ENCODE assay signal across 12 cellular contexts in genomic region chr2:217331577-217332139, GRCh38.
DNase-seq lines count a peak whose midpoint lies in the region; ATAC-seq, FAIRE-seq and TF ChIP-seq lines count a peak whose summit lies in the region.
"Had no signal": no experiment of that assay in that cellular context is flagged by ENCODE, and none has a peak within 500 bp of the region (broad histone marks: within the 10 kb centered on the region; RNA-seq: fewer than 3 reads in every experiment).

No MANE protein-coding gene starts in this region.

- H3K4me1 ChIP-seq in cardiac muscle cell (ENCODE audit: low read depth), result peaks cover 21% of the 10 kb centered on the region

- FAIRE-seq in GM19239 (lab: Jason Lieb, UNC), result no peak
- FAIRE-seq: G401.6 had no signal

- H3K36me3 Mint-ChIP-seq in progenitor cell of endocrine pancreas (ENCODE audit: insufficient read depth), result no peaks in the 10 kb centered on the region

- TF ChIP-seq CTCF in cardiac muscle cell (IDR thresholded peaks at IDR 0.05; ENCODE audit: low read depth, low read length), result no peak
- TF ChIP-seq CTCF in progenitor cell of endocrine pancreas (IDR thresholded peaks at IDR 0.05; ENCODE audit: unreplicated experiment), result no peak

- H3K4me3 ChIP-seq in cardiac muscle cell, result no peak overlapping the region

- peak overlapping the region; percentile 98 for H3K27ac Mint-ChIP-seq in progenitor cell of endocrine pancreas

- DNase-seq in EH (ENCODE audit: low read depth), result peak; percentile 88
- DNase-seq in SW480 (ENCODE audit: low spot score), result peak; percentile 8
- DNase-seq in cardiac muscle cell (ENCODE audit: low read depth in 1 of 2, low spot score in 1 of 2), result peak; percentile 60 to 77
- DNase-seq in progenitor cell of endocrine pancreas (ENCODE audit: low spot score, unreplicated experiment), result peak; percentile 28
- no peak for DNase-seq in GM19239 (ENCODE audit: insufficient read length, low spot score)
- no peak for DNase-seq in foreskin melanocyte
- DNase-seq: caudate nucleus, NCI-H1436 had no signal

- ATAC-seq in GM18873 (IDR thresholded peaks at IDR 0.05; ENCODE audit: low FRiP score, unreplicated experiment) (no peak), HG03045 (IDR thresholded peaks at IDR 0.05; ENCODE audit: unreplicated experiment) (no peak)

- peak overlapping the region; percentile 79 for H3K27ac ChIP-seq in cardiac muscle cell
- H3K27ac ChIP-seq: VCaP had no signal

- H3K4me3 Mint-ChIP-seq in progenitor cell of endocrine pancreas (ENCODE audit: low read depth), result no peak overlapping the region

- peaks cover 44% of the 10 kb centered on the region for H3K4me1 Mint-ChIP-seq in progenitor cell of endocrine pancreas (ENCODE audit: low read depth)

- no peaks in the 10 kb centered on the region for H3K27me3 ChIP-seq in cardiac muscle cell

- H3K9me3 ChIP-seq in cardiac muscle cell (ENCODE audit: low read depth), result no peaks in the 10 kb centered on the region

- no peaks in the 10 kb centered on the region for H3K27me3 Mint-ChIP-seq in progenitor cell of endocrine pancreas

- H3K9me3 Mint-ChIP-seq in progenitor cell of endocrine pancreas (ENCODE audit: low read depth), result no peaks in the 10 kb centered on the region

- no peaks in the 10 kb centered on the region for H3K36me3 ChIP-seq in cardiac muscle cell

Comparison
In these comparisons a context has a peak if more than half of its experiments do, and no peak if none do; other contexts are left out.
1. DNase-seq: peak in EH (single experiment), SW480 (single experiment), cardiac muscle cell (2 of 2) and progenitor cell of endocrine pancreas (single experiment); none in GM19239 (single experiment) and foreskin melanocyte (single experiment).